13 cellular contexts compared by ENCODE assay signal in the genomic region with DNA sequence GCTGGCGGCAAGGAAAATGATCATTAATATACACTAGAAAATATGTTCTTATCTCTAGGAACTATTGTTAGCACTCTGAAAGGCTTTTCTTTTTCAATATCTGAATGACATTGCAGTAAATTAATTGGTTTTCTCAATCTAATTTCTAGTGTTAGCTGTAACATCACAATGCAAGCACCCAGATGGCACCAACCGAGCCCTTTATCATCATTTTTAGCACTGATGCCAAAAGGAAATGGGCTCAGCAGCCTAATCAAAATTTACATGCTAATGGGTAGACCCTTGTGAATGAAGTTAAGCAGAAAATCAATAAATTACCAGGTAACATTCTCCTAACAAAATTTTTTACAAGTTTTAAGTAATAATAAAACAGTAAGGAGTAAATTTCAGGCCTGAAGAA.
"Had no signal": no experiment of that assay in that cellular context is flagged by ENCODE, and none has a peak within 500 bp of the region (broad histone marks: within the 10 kb centered on the region; RNA-seq: fewer than 3 reads in every experiment).

No MANE protein-coding gene starts in this region.

- H3K27me3 ChIP-seq: dorsolateral prefrontal cortex, ovary had no signal

- DNase-seq: activated CD4-positive, alpha-beta memory T cell treated with anti-CD3 and anti-CD28 coated beads for 36 hours; activated CD4-positive, CD25-positive, alpha-beta regulatory T cell treated with anti-CD3 and anti-CD28 coated beads, Interleukin-2, amount 50 U/mL, for 72 hours; activated effector memory CD4-positive, alpha-beta T cell treated with anti-CD3 and anti-CD28 coated beads, Interleukin-2, amount 50 U/mL, for 16 hours; activated T-cell treated with anti-CD3 and anti-CD28 coated beads, Interleukin-2, amount 50 U/mL, for 4 hours; immature natural killer cell; lower lobe of right lung; ovary; stimulated activated CD4-positive, alpha-beta T cell treated with anti-CD3 and anti-CD28 coated beads, Interleukin-4, amount 100 ng/mL, for 4 hours had no signal

- H3K27ac Mint-ChIP-seq: activated CD4-positive, alpha-beta memory T cell treated with anti-CD3 and anti-CD28 coated beads for 36 hours; activated naive CD8-positive, alpha-beta T cell; mesothelial cell of epicardium had no signal

- ATAC-seq: activated T-cell treated with anti-CD3 and anti-CD28 coated beads, Interleukin-2, amount 50 U/mL, for 4 hours; esophagus mucosa; lower lobe of right lung had no signal

- H3K36me3 Mint-ChIP-seq: activated naive CD8-positive, alpha-beta T cell; mesothelial cell of epicardium had no signal

- H3K27me3 Mint-ChIP-seq: activated CD4-positive, alpha-beta memory T cell treated with anti-CD3 and anti-CD28 coated beads for 36 hours; activated naive CD8-positive, alpha-beta T cell had no signal

- H3K4me3 ChIP-seq: dorsolateral prefrontal cortex, lower lobe of right lung, ovary had no signal

- H3K36me3 ChIP-seq: lower lobe of right lung, ovary had no signal

- H3K4me3 Mint-ChIP-seq: activated CD4-positive, alpha-beta memory T cell treated with anti-CD3 and anti-CD28 coated beads for 36 hours; activated naive CD8-positive, alpha-beta T cell; activated T-cell treated with anti-CD3 and anti-CD28 coated beads, Interleukin-2, amount 50 U/mL, for 4 hours; immature natural killer cell; mesothelial cell of epicardium; neural crest cell had no signal

- H3K4me1 ChIP-seq: lower lobe of right lung had no signal

- H3K9me3 Mint-ChIP-seq: immature natural killer cell had no signal

- H3K9me3 ChIP-seq: lower lobe of right lung, ovary had no signal
